In the genomic region with DNA sequence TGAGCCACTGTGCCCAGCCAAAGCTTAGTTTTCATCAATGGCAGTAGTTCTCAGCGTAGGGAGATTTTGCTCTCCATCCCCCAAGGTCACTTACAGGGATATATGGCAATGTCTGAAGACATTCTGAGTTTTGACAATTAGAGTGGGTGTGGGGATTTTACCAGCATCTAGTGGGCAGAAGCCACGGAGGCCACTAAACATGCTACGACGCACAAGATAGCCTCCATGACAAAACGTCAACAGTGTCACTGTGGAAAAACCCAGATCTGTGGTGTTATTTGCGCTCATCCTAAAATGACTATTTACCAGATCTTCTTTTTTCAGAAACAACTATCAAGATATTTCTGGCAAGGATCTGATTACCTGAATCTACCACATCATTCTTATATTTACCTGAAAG, we compare ENCODE assay signal across 1 cellular context.
TF ChIP-seq lines count a peak whose summit lies in the region.

No MANE protein-coding gene starts in this region.

TF ChIP-seq in WTC11, 78 proteins besides CTCF, POLR2A, EP300 and RAD21 (continued from another document):
- no peak for TF ChIP-seq NFE2L1 (CRISPR knock-in tag; IDR thresholded peaks at IDR 0.05)
- TF ChIP-seq TEAD1 (CRISPR knock-in tag; IDR thresholded peaks at IDR 0.05), result no peak
TF ChIP-seq in WTC11: peak in this region for 0.
